ENCODE assay signal across 18 cellular contexts in the genomic region with DNA sequence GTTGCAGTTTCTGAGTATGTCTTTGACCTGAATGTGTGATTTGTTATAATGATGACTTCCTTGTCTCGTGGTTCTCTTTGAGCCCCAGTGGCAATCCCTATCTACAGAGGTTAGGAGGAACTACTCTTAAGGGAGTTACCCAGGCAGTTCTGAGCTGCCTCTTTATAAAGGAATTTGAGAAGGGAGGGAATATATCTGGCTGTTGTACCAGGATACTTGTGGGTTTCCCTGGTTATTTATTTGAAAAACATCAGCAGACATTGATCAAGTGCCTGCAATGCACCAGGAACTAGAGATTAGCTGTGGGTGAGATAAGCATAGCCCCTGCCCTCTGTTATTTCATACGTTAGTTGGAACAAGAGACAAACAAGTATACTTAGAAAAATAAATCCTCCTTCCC.
"Had no signal": no experiment of that assay in that cellular context is flagged by ENCODE, and none has a peak within 500 bp of the region (broad histone marks: within the 10 kb centered on the region; RNA-seq: fewer than 3 reads in every experiment).

No MANE protein-coding gene starts in this region.

- H3K9me3 Mint-ChIP-seq: activated naive CD4-positive, alpha-beta T cell treated with anti-CD3 and anti-CD28 coated beads, Interleukin-2, amount 50 U/mL, for 24 hours; neural crest cell had no signal

- H3K27me3 Mint-ChIP-seq: activated naive CD4-positive, alpha-beta T cell treated with anti-CD3 and anti-CD28 coated beads, Interleukin-2, amount 50 U/mL, for 24 hours had no signal

- H3K4me1 Mint-ChIP-seq: activated naive CD4-positive, alpha-beta T cell treated with anti-CD3 and anti-CD28 coated beads, Interleukin-2, amount 50 U/mL, for 24 hours; neural crest cell had no signal

- H3K36me3 ChIP-seq: left lung, tibial artery had no signal

- ATAC-seq: foreskin keratinocyte; left lung; psoas muscle; right cardiac atrium; stimulated activated naive CD8-positive, alpha-beta T cell treated with anti-CD3 and anti-CD28 coated beads, Interleukin-15, Interleukin-2, amounts not matched to agents 100 U/mL and 50 U/mL, for 24 hours had no signal

- DNase-seq: activated CD4-positive, CD25-positive, alpha-beta regulatory T cell treated with anti-CD3 and anti-CD28 coated beads, Interleukin-2, amount 50 U/mL, for 72 hours; activated CD8-positive, alpha-beta memory T cell treated with anti-CD3 and anti-CD28 coated beads for 24 hours; activated gamma-delta T cell; dorsolateral prefrontal cortex; foreskin keratinocyte; glutamatergic neuron; hippocampal formation; islet precursor cell; left lung; midbrain; psoas muscle; right cardiac atrium; stimulated activated naive CD8-positive, alpha-beta T cell treated with anti-CD3 and anti-CD28 coated beads, Interleukin-15, Interleukin-2, amounts not matched to agents 100 U/mL and 50 U/mL, for 24 hours; substantia nigra; tibial artery had no signal

- H3K4me3 ChIP-seq: dorsolateral prefrontal cortex, left lung, psoas muscle, skin epidermis, tibial artery had no signal

- H3K36me3 Mint-ChIP-seq: activated naive CD4-positive, alpha-beta T cell treated with anti-CD3 and anti-CD28 coated beads, Interleukin-2, amount 50 U/mL, for 24 hours had no signal

- H3K4me1 ChIP-seq: foreskin keratinocyte, psoas muscle, tibial artery had no signal

- H3K4me3 Mint-ChIP-seq: activated naive CD4-positive, alpha-beta T cell treated with anti-CD3 and anti-CD28 coated beads, Interleukin-2, amount 50 U/mL, for 24 hours; neural crest cell had no signal

- H3K27ac ChIP-seq: dorsolateral prefrontal cortex, foreskin keratinocyte, left lung, psoas muscle, skin epidermis, tibial artery had no signal

- H3K27me3 ChIP-seq: left lung, tibial artery had no signal

- H3K9me3 ChIP-seq: left lung, psoas muscle, tibial artery had no signal

- H3K27ac Mint-ChIP-seq: activated naive CD4-positive, alpha-beta T cell treated with anti-CD3 and anti-CD28 coated beads, Interleukin-2, amount 50 U/mL, for 24 hours had no signal
